In the genomic region with DNA sequence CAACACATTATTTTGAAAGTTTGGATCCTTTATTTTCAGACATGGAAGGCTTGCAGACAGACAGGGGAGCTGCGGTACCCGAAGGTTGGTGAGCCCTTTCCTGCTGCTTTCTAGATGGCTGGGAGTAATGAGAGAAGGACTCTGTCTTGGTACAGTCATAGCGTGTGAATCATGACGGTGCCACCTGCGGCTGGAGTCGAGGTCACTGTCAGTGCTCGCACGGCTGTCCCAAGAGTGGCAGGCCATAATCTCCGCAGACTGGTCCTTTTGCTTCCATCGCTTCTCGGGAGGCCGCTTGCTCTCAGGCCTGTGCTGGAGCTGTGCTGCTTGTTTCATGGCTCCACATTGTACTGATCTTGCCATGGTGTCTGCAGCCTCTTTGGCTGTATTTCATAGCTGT, we compare ENCODE assay signal across 24 cellular contexts.
"Had no signal": no experiment of that assay in that cellular context is flagged by ENCODE, and none has a peak within 500 bp of the region (broad histone marks: within the 10 kb centered on the region; RNA-seq: fewer than 3 reads in every experiment).

No MANE protein-coding gene starts in this region.

- H3K4me3 Mint-ChIP-seq: dendritic cell treated with granulocyte-macrophage colony-stimulating factor and Interleukin-4, amounts not matched to agents 40 ng/mL and 50 ng/mL, for 4 days; effector memory CD8-positive, alpha-beta T cell; endodermal cell; mesothelial cell of epicardium had no signal

- H3K27ac Mint-ChIP-seq: dendritic cell treated with granulocyte-macrophage colony-stimulating factor and Interleukin-4, amounts not matched to agents 40 ng/mL and 50 ng/mL, for 4 days; effector memory CD8-positive, alpha-beta T cell; endodermal cell; mesothelial cell of epicardium had no signal

- H3K4me1 ChIP-seq: colonic mucosa, esophagus squamous epithelium, gastrocnemius medialis, left lung, lower lobe of right lung had no signal

- H3K36me3 ChIP-seq: colonic mucosa, esophagus squamous epithelium, gastrocnemius medialis, heart right ventricle, lower lobe of right lung had no signal

- H3K27me3 Mint-ChIP-seq: dendritic cell treated with granulocyte-macrophage colony-stimulating factor and Interleukin-4, amounts not matched to agents 40 ng/mL and 50 ng/mL, for 4 days had no signal

- H3K4me1 Mint-ChIP-seq: endodermal cell, mesothelial cell of epicardium had no signal

- H3K27ac ChIP-seq: colonic mucosa, epithelial cell of prostate, esophagus squamous epithelium, gastrocnemius medialis, heart right ventricle, left lung, lower lobe of right lung had no signal

- H3K9me3 Mint-ChIP-seq: dendritic cell treated with granulocyte-macrophage colony-stimulating factor and Interleukin-4, amounts not matched to agents 40 ng/mL and 50 ng/mL, for 4 days; effector memory CD8-positive, alpha-beta T cell; mesothelial cell of epicardium had no signal

- H3K9me3 ChIP-seq: colonic mucosa, esophagus squamous epithelium, gastrocnemius medialis, heart right ventricle, left lung, lower lobe of right lung, mucosa of descending colon had no signal

- ATAC-seq: effector memory CD8-positive, alpha-beta T cell; esophagus mucosa; gastrocnemius medialis; left cardiac atrium; left lung; left ventricle myocardium superior; lower lobe of right lung; mucosa of descending colon had no signal

- DNase-seq: colonic mucosa; cortex of kidney; effector CD8-positive, alpha-beta T cell; effector memory CD8-positive, alpha-beta T cell; endodermal cell; erythroblast; esophagus squamous epithelium; foreskin fibroblast; foreskin melanocyte; gastrocnemius medialis; glutamatergic neuron; head of caudate nucleus; heart right ventricle; hippocampal formation; left cardiac atrium; left lung; left ventricle myocardium superior; lower lobe of right lung; mesenchymal stem cell; mucosa of descending colon had no signal

- H3K27me3 ChIP-seq: colonic mucosa, esophagus squamous epithelium, gastrocnemius medialis, heart right ventricle, left lung had no signal

- H3K36me3 Mint-ChIP-seq: mesothelial cell of epicardium had no signal

- H3K4me3 ChIP-seq: colonic mucosa, esophagus squamous epithelium, gastrocnemius medialis, heart right ventricle, left lung, lower lobe of right lung, mucosa of descending colon had no signal
